In the genomic region with DNA sequence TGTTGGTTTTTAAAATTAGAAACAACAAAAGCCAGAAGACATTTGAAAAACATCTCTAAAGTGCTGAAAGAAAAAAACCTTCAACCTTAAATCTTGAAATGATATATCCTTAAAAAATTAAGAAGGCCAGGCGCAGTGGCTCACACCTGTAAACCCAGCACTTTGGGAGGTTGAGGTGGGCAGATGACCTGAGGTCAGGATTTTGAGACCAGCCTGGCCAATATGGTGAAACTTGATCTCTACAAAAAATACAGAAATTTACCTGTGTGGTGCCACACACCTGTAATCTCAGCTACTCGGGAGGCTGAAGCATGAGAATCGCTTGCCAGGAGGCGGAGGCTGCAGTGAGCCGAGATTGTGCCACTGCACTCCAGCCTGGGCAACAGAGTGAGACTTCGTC, we compare ENCODE assay signal across 22 cellular contexts.
"Had no signal": no experiment of that assay in that cellular context is flagged by ENCODE, and none has a peak within 500 bp of the region (broad histone marks: within the 10 kb centered on the region; RNA-seq: fewer than 3 reads in every experiment).

No MANE protein-coding gene starts in this region.

- DNase-seq: colonic mucosa; cortex of kidney; dermis blood vessel endothelial cell; dorsolateral prefrontal cortex; effector CD4-positive, alpha-beta T cell; effector CD8-positive, alpha-beta T cell; effector memory CD4-positive, alpha-beta T cell; effector memory CD8-positive, alpha-beta T cell; endodermal cell; erythroblast; esophagus squamous epithelium; foreskin fibroblast; foreskin keratinocyte; foreskin melanocyte; gastrocnemius medialis; glutamatergic neuron; head of caudate nucleus; heart left ventricle had no signal

- H3K9me3 ChIP-seq: colonic mucosa, esophagus squamous epithelium, gastrocnemius medialis, gastroesophageal sphincter, heart left ventricle had no signal

- H3K4me3 ChIP-seq: colonic mucosa, coronary artery, dorsolateral prefrontal cortex, esophagus squamous epithelium, gastrocnemius medialis, gastroesophageal sphincter, heart left ventricle had no signal

- H3K36me3 ChIP-seq: colonic mucosa, esophagus squamous epithelium, gastrocnemius medialis, gastroesophageal sphincter, heart left ventricle had no signal

- H3K4me1 ChIP-seq: colonic mucosa, esophagus squamous epithelium, foreskin keratinocyte, gastrocnemius medialis, gastroesophageal sphincter, heart left ventricle had no signal

- H3K27ac ChIP-seq: colonic mucosa, coronary artery, dorsolateral prefrontal cortex, epithelial cell of prostate, esophagus squamous epithelium, foreskin keratinocyte, gastrocnemius medialis, gastroesophageal sphincter, heart left ventricle had no signal

- ATAC-seq: effector memory CD8-positive, alpha-beta T cell; esophagus mucosa; foreskin keratinocyte; gastrocnemius medialis; gastroesophageal sphincter; heart left ventricle had no signal

- H3K27me3 ChIP-seq: colonic mucosa, gastrocnemius medialis had no signal
